12 cellular contexts compared by ENCODE assay signal in genomic region chr12:117064049-117064448, GRCh38. TPM values are rescaled to one million over a fixed set of nuclear protein-coding genes. Genes with fewer than 3 reads are reported as not detected.
DNase-seq lines count a peak whose midpoint lies in the region; ATAC-seq and TF ChIP-seq lines count a peak whose summit lies in the region.
"Had no signal": no experiment of that assay in that cellular context is flagged by ENCODE, and none has a peak within 500 bp of the region (broad histone marks: within the 10 kb centered on the region; RNA-seq: fewer than 3 reads in every experiment).

No MANE protein-coding gene starts in this region.

- POLR2A ChIA-PET in RWPE1 (lab: Yijun Ruan, JAX; ENCODE audit: low non-redundant PET): no interaction called here

- no peaks in the 10 kb centered on the region for H3K9me3 Mint-ChIP-seq in activated T-cell treated with anti-CD3 and anti-CD28 coated beads, Interleukin-2, amount 50 U/mL, for 24 hours
- no peaks in the 10 kb centered on the region for H3K9me3 Mint-ChIP-seq in Calu3 (ENCODE audit: low read depth, unreplicated experiment)
- no peaks in the 10 kb centered on the region for H3K9me3 Mint-ChIP-seq in activated T-helper 1 cell treated with anti-CD3 and anti-CD28 coated beads, Interleukin-12 subunit alpha, Interleukin-12 subunit beta, Interleukin-2, Interleukin-4 antibody, amounts not matched to agents 30 ng/mL and 10 ng/mL and 1 ng/mL, durations not matched to agents 14 hours and 24 hours and 36 hours
- no peaks in the 10 kb centered on the region for H3K9me3 Mint-ChIP-seq in natural killer cell treated with Interleukin-12 subunit alpha and Interleukin-12 subunit beta and Interleukin-15 and Interleukin-18, amount 100 ng/mL, for 72 hours

- H3K27ac ChIP-seq in RWPE1: no peak overlapping the region
- H3K27ac ChIP-seq: testis had no signal

- no peak for DNase-seq in activated T-cell treated with anti-CD3 and anti-CD28 coated beads, Interleukin-2, amount 50 U/mL, for 24 hours
- DNase-seq in activated T-cell treated with anti-CD3 and anti-CD28 coated beads, Interleukin-2, amount 50 U/mL, for 1 hour: no peak
- DNase-seq in Calu3: no peak
- DNase-seq in activated T-helper 1 cell treated with anti-CD3 and anti-CD28 coated beads, Interleukin-12 subunit alpha, Interleukin-12 subunit beta, Interleukin-2, Interleukin-4 antibody, amounts not matched to agents 30 ng/mL and 10 ng/mL and 1 ng/mL, durations not matched to agents 14 hours and 24 hours and 36 hours (ENCODE audit: low spot score): no peak
- DNase-seq in natural killer cell treated with Interleukin-12 subunit alpha and Interleukin-12 subunit beta and Interleukin-15 and Interleukin-18, amount 100 ng/mL, for 72 hours (ENCODE audit: low spot score): no peak
- DNase-seq in RWPE1 (ENCODE audit: low spot score): no peak
- DNase-seq in NCI-H128 (lab: John Stamatoyannopoulos, UW; ENCODE audit: unreplicated experiment): no peak
- DNase-seq: effector CD4-positive, alpha-beta T cell; NCI-H2029; NCI-H510A; testis had no signal

- peaks cover 37% of the 10 kb centered on the region for H3K4me1 Mint-ChIP-seq in activated T-cell treated with anti-CD3 and anti-CD28 coated beads, Interleukin-2, amount 50 U/mL, for 24 hours (ENCODE audit: low read depth)
- H3K4me1 Mint-ChIP-seq in Calu3 (ENCODE audit: low read depth, unreplicated experiment): peaks cover 67% of the 10 kb centered on the region
- peaks cover 45% of the 10 kb centered on the region for H3K4me1 Mint-ChIP-seq in activated T-helper 1 cell treated with anti-CD3 and anti-CD28 coated beads, Interleukin-12 subunit alpha, Interleukin-12 subunit beta, Interleukin-2, Interleukin-4 antibody, amounts not matched to agents 30 ng/mL and 10 ng/mL and 1 ng/mL, durations not matched to agents 14 hours and 24 hours and 36 hours (ENCODE audit: low read depth)
- peaks cover 54 to 74% of the 10 kb centered on the region in 2 donors for H3K4me1 Mint-ChIP-seq in natural killer cell treated with Interleukin-12 subunit alpha and Interleukin-12 subunit beta and Interleukin-15 and Interleukin-18, amount 100 ng/mL, for 72 hours (ENCODE audit: low read depth in 2 of 2)

- intact Hi-C loops in Calu3 (cut with micrococcal nuclease; ENCODE audit: unreplicated experiment): no loop called here
- intact Hi-C loops in activated T-helper 1 cell treated with anti-CD3 and anti-CD28 coated beads, Interleukin-12 subunit alpha, Interleukin-12 subunit beta, Interleukin-2, Interleukin-4 antibody, amounts not matched to agents 30 ng/mL and 10 ng/mL and 1 ng/mL, durations not matched to agents 14 hours and 24 hours and 36 hours (cut with micrococcal nuclease): no loop called here

- CTCF ChIA-PET in Calu3 (lab: Charles Lee): interaction anchor here (0.5 kb wide), 1 partner anchor 177 kb away, joined by 5 read pairs; no protein-coding TSS in a partner anchor
- CTCF ChIA-PET in RWPE1 (lab: Yijun Ruan, JAX): interaction anchor here (0.9 kb wide), 1 partner anchor 9 kb away, joined by 5 read pairs; no protein-coding TSS in a partner anchor

- H3K27ac Mint-ChIP-seq in activated T-cell treated with anti-CD3 and anti-CD28 coated beads, Interleukin-2, amount 50 U/mL, for 24 hours: peak overlapping the region; percentile 90
- peak overlapping the region; percentile 60 for H3K27ac Mint-ChIP-seq in Calu3 (ENCODE audit: unreplicated experiment)
- H3K27ac Mint-ChIP-seq in activated T-helper 1 cell treated with anti-CD3 and anti-CD28 coated beads, Interleukin-12 subunit alpha, Interleukin-12 subunit beta, Interleukin-2, Interleukin-4 antibody, amounts not matched to agents 30 ng/mL and 10 ng/mL and 1 ng/mL, durations not matched to agents 14 hours and 24 hours and 36 hours: peak overlapping the region; percentile 94
- peak overlapping the region; percentile 98 to 99 for H3K27ac Mint-ChIP-seq in natural killer cell treated with Interleukin-12 subunit alpha and Interleukin-12 subunit beta and Interleukin-15 and Interleukin-18, amount 100 ng/mL, for 72 hours

- peaks cover 2% of the 10 kb centered on the region for H3K36me3 Mint-ChIP-seq in activated T-cell treated with anti-CD3 and anti-CD28 coated beads, Interleukin-2, amount 50 U/mL, for 24 hours (ENCODE audit: low read depth)
- H3K36me3 Mint-ChIP-seq in Calu3 (ENCODE audit: insufficient read depth, unreplicated experiment): peaks cover 92% of the 10 kb centered on the region
- H3K36me3 Mint-ChIP-seq in activated T-helper 1 cell treated with anti-CD3 and anti-CD28 coated beads, Interleukin-12 subunit alpha, Interleukin-12 subunit beta, Interleukin-2, Interleukin-4 antibody, amounts not matched to agents 30 ng/mL and 10 ng/mL and 1 ng/mL, durations not matched to agents 14 hours and 24 hours and 36 hours (ENCODE audit: low read depth): peaks cover 7% of the 10 kb centered on the region
- H3K36me3 Mint-ChIP-seq in natural killer cell treated with Interleukin-12 subunit alpha and Interleukin-12 subunit beta and Interleukin-15 and Interleukin-18, amount 100 ng/mL, for 72 hours: no peaks in the 10 kb centered on the region

- no TSS peak for BruUV-seq in Calu3 (replicated peaks; lab: Mats Ljungman, UMichigan)

- TF ChIP-seq CTCF in Calu3 (IDR thresholded peaks at IDR 0.05; ENCODE audit: unreplicated experiment): no peak
- TF ChIP-seq CTCF in RWPE1 (conservative IDR thresholded peaks at IDR 0.05; ENCODE audit: low read depth): no peak

- H3K4me3 Mint-ChIP-seq in activated T-cell treated with anti-CD3 and anti-CD28 coated beads, Interleukin-2, amount 50 U/mL, for 24 hours: no peak overlapping the region
- no peak overlapping the region for H3K4me3 Mint-ChIP-seq in Calu3 (ENCODE audit: low read depth, unreplicated experiment)
- H3K4me3 Mint-ChIP-seq in activated T-helper 1 cell treated with anti-CD3 and anti-CD28 coated beads, Interleukin-12 subunit alpha, Interleukin-12 subunit beta, Interleukin-2, Interleukin-4 antibody, amounts not matched to agents 30 ng/mL and 10 ng/mL and 1 ng/mL, durations not matched to agents 14 hours and 24 hours and 36 hours: no peak overlapping the region
- H3K4me3 Mint-ChIP-seq in natural killer cell treated with Interleukin-12 subunit alpha and Interleukin-12 subunit beta and Interleukin-15 and Interleukin-18, amount 100 ng/mL, for 72 hours: peak overlapping the region; percentile 91

- no peak for ATAC-seq in natural killer cell treated with Interleukin-12 subunit alpha and Interleukin-12 subunit beta and Interleukin-15 and Interleukin-18, amount 100 ng/mL, for 72 hours
- no peak for ATAC-seq in HG03378 (IDR thresholded peaks at IDR 0.05; ENCODE audit: unreplicated experiment)

- no peaks in the 10 kb centered on the region for H3K27me3 Mint-ChIP-seq in activated T-cell treated with anti-CD3 and anti-CD28 coated beads, Interleukin-2, amount 50 U/mL, for 24 hours
- no peaks in the 10 kb centered on the region for H3K27me3 Mint-ChIP-seq in Calu3 (ENCODE audit: unreplicated experiment)
- no peaks in the 10 kb centered on the region for H3K27me3 Mint-ChIP-seq in activated T-helper 1 cell treated with anti-CD3 and anti-CD28 coated beads, Interleukin-12 subunit alpha, Interleukin-12 subunit beta, Interleukin-2, Interleukin-4 antibody, amounts not matched to agents 30 ng/mL and 10 ng/mL and 1 ng/mL, durations not matched to agents 14 hours and 24 hours and 36 hours (ENCODE audit: insufficient read depth)
- no peaks in the 10 kb centered on the region for H3K27me3 Mint-ChIP-seq in natural killer cell treated with Interleukin-12 subunit alpha and Interleukin-12 subunit beta and Interleukin-15 and Interleukin-18, amount 100 ng/mL, for 72 hours

RNA-seq across cellular contexts. Expression of gene TESC, which starts 35.2 kb away (rescaled TPM):
- total RNA-seq in Calu3 (2022): 647 and 669 TPM in 2 replicates
- total RNA-seq in activated T-helper 1 cell treated with anti-CD3 and anti-CD28 coated beads, Interleukin-12 subunit alpha, Interleukin-12 subunit beta, Interleukin-2, Interleukin-4 antibody, amounts not matched to agents 30 ng/mL and 10 ng/mL and 1 ng/mL, durations not matched to agents 14 hours and 24 hours and 36 hours: 75.2 and 85.2 TPM in 2 replicates
- total RNA-seq in natural killer cell treated with Interleukin-12 subunit alpha and Interleukin-12 subunit beta and Interleukin-15 and Interleukin-18, amount 100 ng/mL, for 72 hours: 10 to 100 TPM; 80.5 to 96.9 TPM
